Comparison of ENCODE assay signal across 21 cellular contexts in genomic region chr1:1168451-1169411, GRCh38. TPM values are rescaled to one million over a fixed set of nuclear protein-coding genes. Genes with fewer than 3 reads are reported as not detected.
DNase-seq lines count a peak whose midpoint lies in the region; ATAC-seq, FAIRE-seq and TF ChIP-seq lines count a peak whose summit lies in the region.
"Had no signal": no experiment of that assay in that cellular context is flagged by ENCODE, and none has a peak within 500 bp of the region (broad histone marks: within the 10 kb centered on the region; RNA-seq: fewer than 3 reads in every experiment).

No MANE protein-coding gene starts in this region.

- FAIRE-seq in GM12878 (lab: Jason Lieb, UNC) = no peak

- peaks cover 17% of the 10 kb centered on the region for H3K4me1 Mint-ChIP-seq in nephron
- peaks cover 13% of the 10 kb centered on the region for H3K4me1 Mint-ChIP-seq in activated naive CD8-positive, alpha-beta T cell treated with anti-CD3 and anti-CD28 coated beads for 36 hours
- H3K4me1 Mint-ChIP-seq in activated CD4-positive, alpha-beta T cell treated with anti-CD3 and anti-CD28 coated beads, Interleukin-2, amount 10 ng/mL, durations not matched to agents 7 days and 5 days = peaks cover 17% of the 10 kb centered on the region

- H4K20me1 ChIP-seq in GM12878 (ENCODE audit: control insufficient read depth, insufficient read depth) = no peaks in the 10 kb centered on the region

- POLR2A ChIA-PET in GM12878 (lab: Charles Lee) = interaction anchor here (1.2 kb wide), 2 partner anchors 11 to 39 kb away, joined by 3 to 4 read pairs; no protein-coding TSS in a partner anchor
- POLR2A ChIA-PET in activated CD4-positive, alpha-beta T cell treated with anti-CD3 and anti-CD28 coated beads, Interleukin-2, amount 10 ng/mL, durations not matched to agents 7 days and 5 days (lab: Charles Lee) = no interaction called here

- BruUV-seq in GM12878 (replicated peaks; lab: Mats Ljungman, UMichigan) = no TSS peak

- no peaks in the 10 kb centered on the region for H3K9me3 Mint-ChIP-seq in nephron
- H3K9me3 Mint-ChIP-seq in activated naive CD8-positive, alpha-beta T cell treated with anti-CD3 and anti-CD28 coated beads for 36 hours = no peaks in the 10 kb centered on the region
- no peaks in the 10 kb centered on the region for H3K9me3 Mint-ChIP-seq in activated CD4-positive, alpha-beta T cell treated with anti-CD3 and anti-CD28 coated beads, Interleukin-2, amount 10 ng/mL, durations not matched to agents 7 days and 5 days
- H3K9me3 Mint-ChIP-seq: activated CD4-positive, alpha-beta memory T cell treated with anti-CD3 and anti-CD28 coated beads for 36 hours; activated naive CD4-positive, alpha-beta T cell treated with anti-CD3 and anti-CD28 coated beads, Interleukin-2, amount 50 U/mL, for 72 hours; activated T-cell treated with anti-CD3 and anti-CD28 coated beads, Interleukin-2, amount 50 U/mL, for 24 hours; natural killer cell; stimulated activated effector memory CD8-positive, alpha-beta T cell treated with anti-CD3 and anti-CD28 coated beads, Interleukin-12 subunit alpha, Interleukin-12 subunit beta, amount 100 ng/mL, for 72 hours had no signal

- in situ Hi-C loops in GM12878 (cut with MboI) = no loop called here

- H3K4me3 Mint-ChIP-seq in nephron = peak overlapping the region in 2 of 3 experiments; percentile 59
- no peak overlapping the region for H3K4me3 Mint-ChIP-seq in activated naive CD8-positive, alpha-beta T cell treated with anti-CD3 and anti-CD28 coated beads for 36 hours
- no peak overlapping the region for H3K4me3 Mint-ChIP-seq in activated CD4-positive, alpha-beta T cell treated with anti-CD3 and anti-CD28 coated beads, Interleukin-2, amount 10 ng/mL, durations not matched to agents 7 days and 5 days
- H3K4me3 Mint-ChIP-seq: activated CD4-positive, alpha-beta memory T cell treated with anti-CD3 and anti-CD28 coated beads for 36 hours; activated T-cell treated with anti-CD3 and anti-CD28 coated beads, Interleukin-2, amount 50 U/mL, for 24 hours; natural killer cell; stimulated activated effector memory CD8-positive, alpha-beta T cell treated with anti-CD3 and anti-CD28 coated beads, Interleukin-12 subunit alpha, Interleukin-12 subunit beta, amount 100 ng/mL, for 72 hours had no signal

- H3K36me3 Mint-ChIP-seq in nephron (ENCODE audit: low read depth) = no peaks in the 10 kb centered on the region
- H3K36me3 Mint-ChIP-seq in activated naive CD8-positive, alpha-beta T cell treated with anti-CD3 and anti-CD28 coated beads for 36 hours = no peaks in the 10 kb centered on the region
- H3K36me3 Mint-ChIP-seq in activated CD4-positive, alpha-beta T cell treated with anti-CD3 and anti-CD28 coated beads, Interleukin-2, amount 10 ng/mL, durations not matched to agents 7 days and 5 days (ENCODE audit: low read depth) = no peaks in the 10 kb centered on the region
- H3K36me3 Mint-ChIP-seq: activated CD4-positive, alpha-beta memory T cell treated with anti-CD3 and anti-CD28 coated beads for 36 hours; activated naive CD4-positive, alpha-beta T cell treated with anti-CD3 and anti-CD28 coated beads, Interleukin-2, amount 50 U/mL, for 72 hours; natural killer cell; stimulated activated effector memory CD8-positive, alpha-beta T cell treated with anti-CD3 and anti-CD28 coated beads, Interleukin-12 subunit alpha, Interleukin-12 subunit beta, amount 100 ng/mL, for 72 hours had no signal

- no peak for TF ChIP-seq CTCF in GM12878 (IDR thresholded peaks at IDR 0.05 in 2 of 3, conservative IDR thresholded peaks at IDR 0.05 in 1 of 3; ENCODE audit: control insufficient read depth in 2 of 3, extremely low read depth in 1 of 3, insufficient read depth in 1 of 3, low read depth in 3 of 3, low read length in 3 of 3)
- TF ChIP-seq CTCF in nephron (IDR thresholded peaks at IDR 0.05; ENCODE audit: unreplicated experiment in 3 of 3) = no peak

- no peak overlapping the region for H3K4me2 ChIP-seq in GM12878 (ENCODE audit: control insufficient read depth, insufficient read depth)

- WGBS in GM12878 (ENCODE audit: insufficient coverage, insufficient replicate concordance, low lambda C conversion rate, missing lambda C conversion rate) = 19% methylated on average over 36 of the region's 37 CpGs

- no peak for TF ChIP-seq POLR2A in GM12878 (IDR thresholded peaks at IDR 0.05; ENCODE audit: low read depth, low read length)

- intact Hi-C loops in GM12878 (cut with micrococcal nuclease; ENCODE audit: unreplicated experiment) = no loop called here

- no peak for TF ChIP-seq EP300 in GM12878 (IDR thresholded peaks at IDR 0.05; ENCODE audit: borderline replicate concordance in 1 of 2, control insufficient read depth in 1 of 2, low read depth in 2 of 2, low read length in 2 of 2)

- TF ChIP-seq RAD21 in GM12878 (IDR thresholded peaks at IDR 0.05; ENCODE audit: insufficient read depth, low read depth, low read length) = no peak

- CTCF ChIA-PET in GM12878 (lab: Yijun Ruan, JAX) = interaction anchor here (0.8 to 1.8 kb wide), 3 partner anchors 10 to 82 kb away, joined by 3 to 4 read pairs (median 3); no protein-coding TSS in a partner anchor
- CTCF ChIA-PET in activated CD4-positive, alpha-beta T cell treated with anti-CD3 and anti-CD28 coated beads, Interleukin-2, amount 10 ng/mL, durations not matched to agents 7 days and 5 days (lab: Charles Lee) = interaction anchor here (1.0 kb wide), 1 partner anchor 46 kb away, joined by 3 read pairs; no protein-coding TSS in a partner anchor

- H3K9me3 ChIP-seq in GM12878 (replicated peaks; ENCODE audit: control insufficient read depth, insufficient read depth, low read length) = no peaks in the 10 kb centered on the region
- H3K9me3 ChIP-seq: body of pancreas, prostate gland had no signal

- RAD21 ChIA-PET in GM12878 (lab: Charles Lee; ENCODE audit: unreplicated experiment) = interaction anchor here (1.7 kb wide), 1 partner anchor 37 kb away, joined by 6 read pairs; the partner anchor contains the start of gene TNFRSF18

- H3K36me3 ChIP-seq in H7 (replicated peaks; ENCODE audit: control insufficient read depth, insufficient read depth, low read length) (no peaks in the 10 kb centered on the region), GM12878 (ENCODE audit: control insufficient read depth in 2 of 2, insufficient read depth in 2 of 2, low read length in 1 of 2) (no peaks in the 10 kb centered on the region)
- H3K36me3 ChIP-seq: prostate gland had no signal

- no peak overlapping the region for H2AFZ ChIP-seq in GM12878 (ENCODE audit: control insufficient read depth, low read depth, low read length)

- H3K79me2 ChIP-seq in GM12878 (ENCODE audit: control insufficient read depth, insufficient read depth, low read length) = no peaks in the 10 kb centered on the region

- H3K27me3 Mint-ChIP-seq in nephron (ENCODE audit: low read depth) = peaks cover 22% of the 10 kb centered on the region
- H3K27me3 Mint-ChIP-seq in activated naive CD8-positive, alpha-beta T cell treated with anti-CD3 and anti-CD28 coated beads for 36 hours = peaks cover 8% of the 10 kb centered on the region
- H3K27me3 Mint-ChIP-seq in activated CD4-positive, alpha-beta T cell treated with anti-CD3 and anti-CD28 coated beads, Interleukin-2, amount 10 ng/mL, durations not matched to agents 7 days and 5 days = peaks cover 5% of the 10 kb centered on the region

- H3K27ac Mint-ChIP-seq in nephron = peak overlapping the region in 1 of 3 experiments; percentile 66
- H3K27ac Mint-ChIP-seq in activated naive CD8-positive, alpha-beta T cell treated with anti-CD3 and anti-CD28 coated beads for 36 hours = no peak overlapping the region
- no peak overlapping the region for H3K27ac Mint-ChIP-seq in activated CD4-positive, alpha-beta T cell treated with anti-CD3 and anti-CD28 coated beads, Interleukin-2, amount 10 ng/mL, durations not matched to agents 7 days and 5 days
- H3K27ac Mint-ChIP-seq: activated CD4-positive, alpha-beta memory T cell treated with anti-CD3 and anti-CD28 coated beads for 36 hours; activated naive CD4-positive, alpha-beta T cell treated with anti-CD3 and anti-CD28 coated beads, Interleukin-2, amount 50 U/mL, for 72 hours; activated T-cell treated with anti-CD3 and anti-CD28 coated beads, Interleukin-2, amount 50 U/mL, for 24 hours; natural killer cell; stimulated activated effector memory CD8-positive, alpha-beta T cell treated with anti-CD3 and anti-CD28 coated beads, Interleukin-12 subunit alpha, Interleukin-12 subunit beta, amount 100 ng/mL, for 72 hours had no signal

- peak; percentile 22 for ATAC-seq in GM12878
- ATAC-seq: activated naive CD4-positive, alpha-beta T cell treated with anti-CD3 and anti-CD28 coated beads, Interleukin-2, amount 50 U/mL, for 72 hours; body of pancreas; esophagus mucosa; natural killer cell; stimulated activated effector memory CD8-positive, alpha-beta T cell treated with anti-CD3 and anti-CD28 coated beads, Interleukin-12 subunit alpha, Interleukin-12 subunit beta, amount 100 ng/mL, for 72 hours had no signal

- DNase-seq in H7 (peak; percentile 69), GM12878 (ENCODE audit: low read depth, low spot score) (no peak), foreskin melanocyte (no peak)
- DNase-seq in activated naive CD8-positive, alpha-beta T cell treated with anti-CD3 and anti-CD28 coated beads for 36 hours = no peak
- DNase-seq in activated CD4-positive, alpha-beta T cell treated with anti-CD3 and anti-CD28 coated beads, Interleukin-2, amount 10 ng/mL, durations not matched to agents 7 days and 5 days = no peak
- DNase-seq: activated CD4-positive, alpha-beta memory T cell treated with anti-CD3 and anti-CD28 coated beads for 36 hours; activated T-cell treated with anti-CD3 and anti-CD28 coated beads, Interleukin-2, amount 50 U/mL, for 24 hours; AML-193; dermis blood vessel endothelial cell; mammary epithelial cell; MM.1S; natural killer cell; NCI-H187 treated with DMSO at 0.1 percent for 48 hours; stimulated activated CD4-positive, alpha-beta T cell treated with anti-CD3 and anti-CD28 coated beads, Interleukin-12 subunit alpha, Interleukin-12 subunit beta, amount 100 ng/mL, for 4 hours had no signal

- H3K4me3 ChIP-seq in H7 (ENCODE audit: insufficient read depth, low read depth, low read length) (no peak overlapping the region), GM12878 (no peak overlapping the region)
- H3K4me3 ChIP-seq: body of pancreas, prostate gland had no signal

- no peak overlapping the region for H3K9ac ChIP-seq in GM12878 (ENCODE audit: control insufficient read depth, insufficient read depth, low read length)

- peaks cover 23% of the 10 kb centered on the region for H3K4me1 ChIP-seq in GM12878 (ENCODE audit: control insufficient read depth, insufficient read depth, low read length)

- H3K27ac ChIP-seq in GM12878 (ENCODE audit: control insufficient read depth, insufficient read depth) = no peak overlapping the region
- H3K27ac ChIP-seq: prostate gland had no signal

- SMC1A ChIA-PET in GM12878 (lab: Charles Lee; ENCODE audit: uncharacterized antibody, unreplicated experiment) = interaction anchor here (0.6 to 1.1 kb wide), 2 partner anchors 46 to 136 kb away, joined by 3 to 6 read pairs; no protein-coding TSS in a partner anchor

- H3K27me3 ChIP-seq in H7 (ENCODE audit: control insufficient read depth, insufficient read depth, low read length) = no peaks in the 10 kb centered on the region
- peaks cover 0 to 3% of the 10 kb centered on the region in 2 experiments; a peak in 3 of 4 replicates for H3K27me3 ChIP-seq in GM12878 (replicated peaks in 1 of 2; ENCODE audit: control insufficient read depth in 2 of 2, insufficient read depth in 2 of 2, low read length in 1 of 2)
- H3K27me3 ChIP-seq: body of pancreas had no signal

RNA-seq across cellular contexts. Expression of gene TTLL10, which starts 4.9 kb away (rescaled TPM):
- not detected in 2 replicates for total RNA-seq in H7 (2014; rRNA removed; shearing (Covaris generic))
- not detected in 2 replicates for total RNA-seq in GM12878 (2013; cell fraction: nucleolus; rRNA removed)
- total RNA-seq in GM12878 (2014; rRNA removed) (not detected in 2 replicates), GM12878 (2014; rRNA removed; fragmentation: Illumina TruSeq; extraction: Trizol) (not detected in 2 replicates), GM12878 (2021) (not detected in 2 replicates)
- not detected for polyA plus RNA-seq in GM12878 (2011; ENCODE audit: low read depth)
- polyA plus RNA-seq in GM12878 (2011; rRNA removed) (not detected in 2 replicates), GM12878 (2014; fragmentation: Illumina TruSeq; extraction: Trizol) (not detected in 2 replicates), GM12878 (2014; fragmentation: Nextera tagmentation; extraction: Ambion mirVana) (not detected), GM12878 (2014; rRNA removed) (not detected in 2 replicates), GM12878 (2016; fragmentation: Nextera tagmentation; extraction: Ambion mirVana) (not detected)
- not detected in 2 replicates for polyA plus RNA-seq in GM12878 (2011; cell fraction: cytosol; rRNA removed)
- polyA plus RNA-seq in GM12878 (2011; cell fraction: nucleus; rRNA removed) = not detected in 2 replicates
- polyA plus RNA-seq in GM12878 (2012) = not detected in 2 replicates
- polyA minus RNA-seq in GM12878 (2011; rRNA and poly(A)+ RNA removed) = not detected in 2 replicates
- not detected in 2 replicates for polyA minus RNA-seq in GM12878 (2011; cell fraction: cytosol; rRNA and poly(A)+ RNA removed)
- polyA minus RNA-seq in GM12878 (2011; cell fraction: nucleus; rRNA and poly(A)+ RNA removed) = not detected in 2 replicates
- total RNA-seq in activated naive CD8-positive, alpha-beta T cell treated with anti-CD3 and anti-CD28 coated beads for 36 hours = not detected
- total RNA-seq in activated CD4-positive, alpha-beta T cell treated with anti-CD3 and anti-CD28 coated beads, Interleukin-2, amount 10 ng/mL, durations not matched to agents 7 days and 5 days = under 1 TPM; 0.15 to 0.27 TPM
- total RNA-seq: activated CD4-positive, alpha-beta memory T cell treated with anti-CD3 and anti-CD28 coated beads for 36 hours; activated naive CD4-positive, alpha-beta T cell treated with anti-CD3 and anti-CD28 coated beads, Interleukin-2, amount 50 U/mL, for 72 hours; dermis blood vessel endothelial cell; glomerular endothelial cell; mammary epithelial cell had no signal
- polyA plus RNA-seq: mammary epithelial cell had no signal

RNA-seq across cellular contexts. Expression of gene TNFRSF18, which starts 37.7 kb away (rescaled TPM):
- not detected in 2 replicates for total RNA-seq in H7 (2014; rRNA removed; shearing (Covaris generic))
- 10.6 and 12.0 TPM in 2 replicates for total RNA-seq in GM12878 (2013; cell fraction: nucleolus; rRNA removed)
- total RNA-seq in GM12878 (2014; rRNA removed) (4.6 and 4.8 TPM in 2 replicates), GM12878 (2014; rRNA removed; fragmentation: Illumina TruSeq; extraction: Trizol) (0.37 and 0.72 TPM in 2 replicates), GM12878 (2021) (6.1 and 6.3 TPM in 2 replicates)
- 1.9 TPM for polyA plus RNA-seq in GM12878 (2011; ENCODE audit: low read depth)
- polyA plus RNA-seq in GM12878 (2011; rRNA removed) (2.0 and 4.5 TPM in 2 replicates), GM12878 (2014; fragmentation: Illumina TruSeq; extraction: Trizol) (0.53 TPM in 1 of 2 replicates, not detected in the other), GM12878 (2014; fragmentation: Nextera tagmentation; extraction: Ambion mirVana) (under 1 TPM in 1 of 2 experiments, not detected in 1; 0.18 TPM), GM12878 (2014; rRNA removed) (7.0 and 7.5 TPM in 2 replicates), GM12878 (2016; fragmentation: Nextera tagmentation; extraction: Ambion mirVana) (1 to 10 TPM; 1.3 to 1.5 TPM)
- 8.1 and 12.6 TPM in 2 replicates for polyA plus RNA-seq in GM12878 (2011; cell fraction: cytosol; rRNA removed)
- 21.6 and 27.6 TPM in 2 replicates for polyA plus RNA-seq in GM12878 (2011; cell fraction: nucleus; rRNA removed)
- polyA plus RNA-seq in GM12878 (2012) = 5.4 and 5.5 TPM in 2 replicates
- polyA minus RNA-seq in GM12878 (2011; rRNA and poly(A)+ RNA removed) = 1.2 and 5.0 TPM in 2 replicates
- polyA minus RNA-seq in GM12878 (2011; cell fraction: cytosol; rRNA and poly(A)+ RNA removed) = 1.4 and 4.8 TPM in 2 replicates
- polyA minus RNA-seq in GM12878 (2011; cell fraction: nucleus; rRNA and poly(A)+ RNA removed) = 1.7 and 2.2 TPM in 2 replicates
- 10 to 100 TPM; 52.5 to 53.3 TPM for total RNA-seq in activated naive CD8-positive, alpha-beta T cell treated with anti-CD3 and anti-CD28 coated beads for 36 hours
- 10 to 100 TPM; 26.0 to 33.9 TPM for total RNA-seq in activated CD4-positive, alpha-beta T cell treated with anti-CD3 and anti-CD28 coated beads, Interleukin-2, amount 10 ng/mL, durations not matched to agents 7 days and 5 days
- total RNA-seq: body of pancreas had no signal
- polyA plus RNA-seq: mammary epithelial cell had no signal

RNA-seq across cellular contexts. Expression of gene TNFRSF4, which starts 45.2 kb away (rescaled TPM):
- 0.07 and 0.89 TPM in 2 replicates for total RNA-seq in H7 (2014; rRNA removed; shearing (Covaris generic))
- 8.5 and 8.7 TPM in 2 replicates for total RNA-seq in GM12878 (2013; cell fraction: nucleolus; rRNA removed)
- 6.2 and 6.9 TPM in 2 replicates for total RNA-seq in GM12878 (2014; rRNA removed)
- total RNA-seq in GM12878 (2014; rRNA removed; fragmentation: Illumina TruSeq; extraction: Trizol) = 0.51 and 0.67 TPM in 2 replicates
- 6.1 and 6.5 TPM in 2 replicates for total RNA-seq in GM12878 (2021)
- polyA plus RNA-seq in GM12878 (2011; ENCODE audit: low read depth) = 0.39 TPM
- polyA plus RNA-seq in GM12878 (2011; rRNA removed) = 0.33 TPM in 1 of 2 replicates, not detected in the other
- polyA plus RNA-seq in GM12878 (2011; cell fraction: cytosol; rRNA removed) = 0.37 and 0.75 TPM in 2 replicates
- polyA plus RNA-seq in GM12878 (2011; cell fraction: nucleus; rRNA removed) = 1.3 and 1.6 TPM in 2 replicates
- 3.1 and 3.3 TPM in 2 replicates for polyA plus RNA-seq in GM12878 (2012)
- polyA plus RNA-seq in GM12878 (2014; fragmentation: Illumina TruSeq; extraction: Trizol) = 0.24 TPM in 1 of 2 replicates, not detected in the other
- polyA plus RNA-seq in GM12878 (2014; fragmentation: Nextera tagmentation; extraction: Ambion mirVana) = under 1 TPM in 1 of 2 experiments, not detected in 1; 0.05 TPM
- 6.5 and 7.3 TPM in 2 replicates for polyA plus RNA-seq in GM12878 (2014; rRNA removed)
- polyA plus RNA-seq in GM12878 (2016; fragmentation: Nextera tagmentation; extraction: Ambion mirVana) = 1 to 10 TPM; 2.5 to 2.8 TPM
- polyA minus RNA-seq in GM12878 (2011; rRNA and poly(A)+ RNA removed) = not detected in 2 replicates
- polyA minus RNA-seq in GM12878 (2011; cell fraction: cytosol; rRNA and poly(A)+ RNA removed) = not detected in 2 replicates
- 0.24 and 0.67 TPM in 2 replicates for polyA minus RNA-seq in GM12878 (2011; cell fraction: nucleus; rRNA and poly(A)+ RNA removed)
- total RNA-seq in activated naive CD8-positive, alpha-beta T cell treated with anti-CD3 and anti-CD28 coated beads for 36 hours = 100 to 1,000 TPM; 110 to 111 TPM
- total RNA-seq in activated CD4-positive, alpha-beta T cell treated with anti-CD3 and anti-CD28 coated beads, Interleukin-2, amount 10 ng/mL, durations not matched to agents 7 days and 5 days = 10 to 100 TPM; 44.1 to 52.8 TPM
- polyA plus RNA-seq: mammary epithelial cell had no signal

RNA-seq across cellular contexts. Expression of gene C1orf159, which starts 52.8 kb away (rescaled TPM):
- total RNA-seq in H7 (2014; rRNA removed; shearing (Covaris generic)) = 29.3 and 32.0 TPM in 2 replicates
- total RNA-seq in GM12878 (2013; cell fraction: nucleolus; rRNA removed) = 49.9 and 52.4 TPM in 2 replicates
- 12.2 and 16.8 TPM in 2 replicates for total RNA-seq in GM12878 (2014; rRNA removed)
- total RNA-seq in GM12878 (2014; rRNA removed; fragmentation: Illumina TruSeq; extraction: Trizol) = 2.3 and 3.0 TPM in 2 replicates
- 15.5 and 18.7 TPM in 2 replicates for total RNA-seq in GM12878 (2021)
- 3.3 TPM for polyA plus RNA-seq in GM12878 (2011; ENCODE audit: low read depth)
- polyA plus RNA-seq in GM12878 (2011; rRNA removed) = 1.9 and 5.1 TPM in 2 replicates
- 7.7 and 14.7 TPM in 2 replicates for polyA plus RNA-seq in GM12878 (2011; cell fraction: cytosol; rRNA removed)
- 75.7 and 94.5 TPM in 2 replicates for polyA plus RNA-seq in GM12878 (2011; cell fraction: nucleus; rRNA removed)
- 8.7 and 10.2 TPM in 2 replicates for polyA plus RNA-seq in GM12878 (2012)
- 0.24 and 1.3 TPM in 2 replicates for polyA plus RNA-seq in GM12878 (2014; fragmentation: Illumina TruSeq; extraction: Trizol)
- polyA plus RNA-seq in GM12878 (2014; fragmentation: Nextera tagmentation; extraction: Ambion mirVana) = under 1 TPM; 0.11 to 0.44 TPM
- 23.4 TPM in 2 replicates for polyA plus RNA-seq in GM12878 (2014; rRNA removed)
- polyA plus RNA-seq in GM12878 (2016; fragmentation: Nextera tagmentation; extraction: Ambion mirVana) = 10 to 100 TPM; 10.9 to 12.1 TPM
- polyA minus RNA-seq in GM12878 (2011; rRNA and poly(A)+ RNA removed) = 2.0 and 6.2 TPM in 2 replicates
- polyA minus RNA-seq in GM12878 (2011; cell fraction: cytosol; rRNA and poly(A)+ RNA removed) = 4.1 and 5.5 TPM in 2 replicates
- polyA minus RNA-seq in GM12878 (2011; cell fraction: nucleus; rRNA and poly(A)+ RNA removed) = 12.5 and 19.2 TPM in 2 replicates
- 10 to 100 TPM; 18.9 to 19.0 TPM for total RNA-seq in activated naive CD8-positive, alpha-beta T cell treated with anti-CD3 and anti-CD28 coated beads for 36 hours
- total RNA-seq in activated CD4-positive, alpha-beta T cell treated with anti-CD3 and anti-CD28 coated beads, Interleukin-2, amount 10 ng/mL, durations not matched to agents 7 days and 5 days = 10 to 100 TPM; 18.0 to 22.0 TPM

Comparison
In these comparisons a context has a peak if more than half of its experiments do, and no peak if none do; other contexts are left out.
1. H3K4me3 Mint-ChIP-seq: peak in nephron (2 of 3); none in activated naive CD8-positive, alpha-beta T cell treated with anti-CD3 and anti-CD28 coated beads for 36 hours (single experiment) and activated CD4-positive, alpha-beta T cell treated with anti-CD3 and anti-CD28 coated beads, Interleukin-2, amount 10 ng/mL, durations not matched to agents 7 days and 5 days (single experiment).
2. RNA of gene TNFRSF4, which starts 45.2 kb away (total RNA-seq): 110 to 111 TPM in activated naive CD8-positive, alpha-beta T cell treated with anti-CD3 and anti-CD28 coated beads for 36 hours and 44.1 to 52.8 TPM in activated CD4-positive, alpha-beta T cell treated with anti-CD3 and anti-CD28 coated beads, Interleukin-2, amount 10 ng/mL, durations not matched to agents 7 days and 5 days; 0.51 to 8.7 TPM in GM12878 and 0.07 to 0.89 TPM in H7; every median in the first group is over 4 times any median in the second.